ENCODE assay signal across 8 cellular contexts in genomic region chr1:12124693-12125421, GRCh38. TPM values are rescaled to one million over a fixed set of nuclear protein-coding genes. Genes with fewer than 3 reads are reported as not detected.
A peak's percentile ranks its signal among the peaks of the same experiment; 100 is the strongest.
DNase-seq lines count a peak whose midpoint lies in the region; ATAC-seq, FAIRE-seq and TF ChIP-seq lines count a peak whose summit lies in the region.

No MANE protein-coding gene starts in this region.

- H3K14ac ChIP-seq in mesenchymal stem cell (ENCODE audit: low read length in 2 of 2), result no peak overlapping the region

- H3K4me2 ChIP-seq in A549 (no peak overlapping the region), mesenchymal stem cell (ENCODE audit: low read length, poor library complexity, severe bottlenecking) (no peak overlapping the region)

- peaks cover 22 to 25% of the 10 kb centered on the region in 2 experiments for H3K27me3 ChIP-seq in mesenchymal stem cell (ENCODE audit: control insufficient read depth in 1 of 2, insufficient read depth in 1 of 2, low read length in 2 of 2)

- peak; percentile 46 to 75; a peak in 4 of 6 replicates for ATAC-seq in A549

- no peak overlapping the region for H2AFZ ChIP-seq in mesenchymal stem cell (ENCODE audit: low read depth, low read length)

- H3K27ac ChIP-seq in A549, result no peak overlapping the region
- no peak overlapping the region for H3K27ac ChIP-seq in mesenchymal stem cell (ENCODE audit: low read length, poor library complexity, severe bottlenecking)

- no peak overlapping the region for H2AK5ac ChIP-seq in mesenchymal stem cell (ENCODE audit: low read length, severe bottlenecking)

- no peaks in the 10 kb centered on the region for H3K79me1 ChIP-seq in mesenchymal stem cell (replicated peaks; ENCODE audit: low read length, poor library complexity, severe bottlenecking)

- H3K36me3 ChIP-seq in mesenchymal stem cell (ENCODE audit: control insufficient read depth in 1 of 2, insufficient read depth in 2 of 2, low read depth in 1 of 2, low read length in 2 of 2), result no peaks in the 10 kb centered on the region

- no peaks in the 10 kb centered on the region for H3K27me3 Mint-ChIP-seq in activated CD4-positive, alpha-beta memory T cell treated with anti-CD3 and anti-CD28 coated beads for 36 hours

- H3K9me3 Mint-ChIP-seq in activated CD4-positive, alpha-beta memory T cell treated with anti-CD3 and anti-CD28 coated beads for 36 hours, result no peaks in the 10 kb centered on the region

- DNase-seq in A549 (ENCODE audit: low read depth in 1 of 2, low spot score in 1 of 2) (peak; percentile 24 to 53), GM13976 (ENCODE audit: low spot score) (peak; percentile 77), NCI-H345 treated with DMSO at 0.1 percent for 48 hours (lab: John Stamatoyannopoulos, UW; ENCODE audit: unreplicated experiment) (peak; percentile 51), ecto neural progenitor cell (ENCODE audit: low spot score) (peak; percentile 82), mesenchymal stem cell (peak; percentile 72), epidermal melanocyte (ENCODE audit: insufficient read length, low spot score) (no peak)
- DNase-seq in activated CD4-positive, alpha-beta memory T cell treated with anti-CD3 and anti-CD28 coated beads for 36 hours, result peak; percentile 86
- peak; percentile 67 for DNase-seq in stimulated activated CD8-positive, alpha-beta memory T cell treated with anti-CD3 and anti-CD28 coated beads, Interleukin-15, amount 100 ng/mL, for 24 hours (ENCODE audit: low read depth)

- H3K9me3 ChIP-seq in A549 (no peaks in the 10 kb centered on the region), mesenchymal stem cell (ENCODE audit: control insufficient read depth, low read length) (no peaks in the 10 kb centered on the region)

- TF ChIP-seq RAD21 in A549 (conservative IDR thresholded peaks at IDR 0.05 in 1 of 2, IDR thresholded peaks at IDR 0.05 in 1 of 2), result peak; percentile 91 to 94

- POLR2A ChIA-PET in A549 (lab: Yijun Ruan, JAX), result no interaction called here
- POLR2A ChIA-PET in activated CD4-positive, alpha-beta memory T cell treated with anti-CD3 and anti-CD28 coated beads for 36 hours (lab: Charles Lee), result interaction anchor here (0.7 to 1.6 kb wide), 8 partner anchors 42 to 172 kb away, joined by 3 to 7 read pairs (median 4); partner anchors contain the start of gene TNFRSF1B

- H2BK120ac ChIP-seq in mesenchymal stem cell (ENCODE audit: low read depth, low read length), result no peak overlapping the region

- FAIRE-seq in A549 (lab: Jason Lieb, UNC), result no peak

- no peak overlapping the region for H2BK5ac ChIP-seq in mesenchymal stem cell (ENCODE audit: low read depth, low read length, poor library complexity, severe bottlenecking)

- H4K8ac ChIP-seq in mesenchymal stem cell (ENCODE audit: low read length), result peak overlapping the region; percentile 69

- TF ChIP-seq POLR2A in A549 (IDR thresholded peaks at IDR 0.05; ENCODE audit: low read length), result no peak

- peaks cover 52% of the 10 kb centered on the region for H3K4me1 Mint-ChIP-seq in activated CD4-positive, alpha-beta memory T cell treated with anti-CD3 and anti-CD28 coated beads for 36 hours (ENCODE audit: low read depth)

- H2BK12ac ChIP-seq in mesenchymal stem cell (ENCODE audit: low read length in 2 of 2), result peak overlapping the region; percentile 2 to 81

- TF ChIP-seq CTCF in A549 (IDR thresholded peaks at IDR 0.05), result peak; percentile 84
- TF ChIP-seq CTCF in GM13976 (IDR thresholded peaks at IDR 0.05; ENCODE audit: borderline replicate concordance, control extremely low read depth, extremely low read depth, insufficient read depth, missing control alignments), result peak; percentile 84

- no peak overlapping the region for H3K23ac ChIP-seq in mesenchymal stem cell (ENCODE audit: low read length in 2 of 2)

- 35% methylated on average over 16 of the region's 19 CpGs for WGBS in A549 (ENCODE audit: missing lambda C conversion rate)
- 44% methylated on average over 14 of the region's 19 CpGs for WGBS in mesenchymal stem cell

- no peak overlapping the region for H2BK15ac ChIP-seq in mesenchymal stem cell (ENCODE audit: low read depth, poor library complexity, severe bottlenecking)

- intact Hi-C loops in activated CD4-positive, alpha-beta memory T cell treated with anti-CD3 and anti-CD28 coated beads for 36 hours (cut with micrococcal nuclease), result loop anchor here (1.0 to 10.0 kb wide), 3 partner anchors 53 to 490 kb away; partner anchors contain the start of gene DHRS3

- H3K27ac Mint-ChIP-seq in activated CD4-positive, alpha-beta memory T cell treated with anti-CD3 and anti-CD28 coated beads for 36 hours, result peak overlapping the region; percentile 42

- in situ Hi-C loops in GM13976 (cut with MboI; ENCODE audit: low sequenced_read_pairs, unreplicated experiment), result loop anchor here (5.0 to 25.0 kb wide), 2 partner anchors 77 to 487 kb away; partner anchors contain the start of gene DHRS3

- H3K36me3 Mint-ChIP-seq in activated CD4-positive, alpha-beta memory T cell treated with anti-CD3 and anti-CD28 coated beads for 36 hours, result peaks cover 30% of the 10 kb centered on the region

- no peak overlapping the region for H3K4me3 Mint-ChIP-seq in activated CD4-positive, alpha-beta memory T cell treated with anti-CD3 and anti-CD28 coated beads for 36 hours

- H3K9ac ChIP-seq in mesenchymal stem cell (ENCODE audit: low read length), result peak overlapping the region; percentile 19

- H4K91ac ChIP-seq in mesenchymal stem cell (ENCODE audit: low read length), result no peak overlapping the region

- H3K4ac ChIP-seq in mesenchymal stem cell (ENCODE audit: low read depth in 1 of 2, low read length in 2 of 2), result no peak overlapping the region

- CTCF ChIA-PET in A549 (lab: Yijun Ruan, JAX), result interaction anchor here (0.6 to 8.7 kb wide), 51 partner anchors 9 to 1583 kb away, joined by 3 to 229 read pairs (median 5); no protein-coding TSS in a partner anchor
- CTCF ChIA-PET in activated CD4-positive, alpha-beta memory T cell treated with anti-CD3 and anti-CD28 coated beads for 36 hours (lab: Charles Lee), result interaction anchor here (0.6 to 11.8 kb wide), 62 partner anchors 8 to 534 kb away, joined by 3 to 369 read pairs (median 6); partner anchors contain the start of genes DHRS3 and VPS13D

- no peak for TF ChIP-seq EP300 in A549 (IDR thresholded peaks at IDR 0.05)

- H3K4me3 ChIP-seq in A549, result no peak overlapping the region
- H3K4me3 ChIP-seq in mesenchymal stem cell (ENCODE audit: insufficient read depth in 1 of 2, low read depth in 1 of 2, low read length in 2 of 2), result no peak overlapping the region

- no peaks in the 10 kb centered on the region for H3K4me1 ChIP-seq in A549
- H3K4me1 ChIP-seq in mesenchymal stem cell (ENCODE audit: control insufficient read depth, insufficient read depth, low read depth, low read length), result no peaks in the 10 kb centered on the region

- no peak overlapping the region for H3K18ac ChIP-seq in mesenchymal stem cell (ENCODE audit: low read depth in 1 of 2, low read length in 2 of 2)

TF ChIP-seq in A549, 52 proteins besides CTCF, POLR2A, EP300 and RAD21:
- peak; percentile 94 for TF ChIP-seq SMC3 (IDR thresholded peaks at IDR 0.05)
- no peak for TF ChIP-seq USF2 (IDR thresholded peaks at IDR 0.05)

RNA-seq across cellular contexts. Expression of gene TNFRSF1B, which starts 41.9 kb away (rescaled TPM):
- polyA plus RNA-seq in A549 (2011; rRNA removed) (0.06 and 0.09 TPM in 2 replicates), A549 (2017; fragmentation: RNase III; extraction: RNeasy Plus Mini Kit Qiagen cat#74134 plus additional on column Dnase treatment) (0.05 to 0.22 TPM (median 0.07 TPM) in 3 replicates)
- 0.05 and 0.12 TPM in 2 replicates for polyA plus RNA-seq in A549 (2012; cell fraction: cytosol; rRNA removed)
- polyA plus RNA-seq in A549 (2012; cell fraction: nucleus; rRNA removed), result 0.10 and 0.11 TPM in 2 replicates
- 0.05 and 0.08 TPM in 2 replicates for polyA minus RNA-seq in A549 (2011; rRNA and poly(A)+ RNA removed)
- 100 to 1,000 TPM; 201 to 211 TPM for total RNA-seq in activated CD4-positive, alpha-beta memory T cell treated with anti-CD3 and anti-CD28 coated beads for 36 hours
- polyA plus RNA-seq in mesenchymal stem cell (2013, experiment 1 of 2), result 35.0 TPM
- 35.2 TPM for polyA plus RNA-seq in mesenchymal stem cell (2013, experiment 2 of 2)
